32 cellular contexts compared by ENCODE assay signal in the genomic region with DNA sequence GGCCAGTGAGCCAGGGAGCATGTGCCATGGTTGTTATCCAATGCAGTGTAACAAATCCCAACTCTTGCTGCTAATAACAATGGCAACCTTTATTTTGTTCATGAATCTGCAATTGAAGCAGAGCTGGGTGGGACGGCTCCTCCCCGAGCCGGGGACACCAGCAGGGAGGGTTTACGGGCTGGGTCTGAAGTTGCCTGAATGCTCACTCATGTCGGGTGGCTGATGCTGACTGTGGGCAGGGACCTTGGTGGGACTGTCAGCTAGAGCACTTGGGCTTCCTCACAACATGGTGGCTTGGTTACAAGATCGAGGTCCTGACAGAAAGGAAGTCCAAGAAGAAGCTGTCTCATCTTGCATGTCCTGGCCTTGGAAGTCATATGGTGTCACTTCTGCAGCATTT.
"Had no signal": no experiment of that assay in that cellular context is flagged by ENCODE, and none has a peak within 500 bp of the region (broad histone marks: within the 10 kb centered on the region; RNA-seq: fewer than 3 reads in every experiment).

No MANE protein-coding gene starts in this region.

- H3K27me3 ChIP-seq: body of pancreas, breast epithelium, Peyer's patch had no signal

- H3K27ac ChIP-seq: body of pancreas, breast epithelium, Peyer's patch, SJCRH30, SK-N-MC, WERI-Rb-1 had no signal

- H3K4me1 ChIP-seq: body of pancreas, breast epithelium, Peyer's patch had no signal

- ATAC-seq: activated CD8-positive, alpha-beta memory T cell treated with anti-CD3 and anti-CD28 coated beads, Interleukin-2, amount 10 ng/mL, durations not matched to agents 7 days and 5 days; body of pancreas; K562; PC-3; Right ventricle myocardium inferior had no signal

- H3K9me3 ChIP-seq: SJCRH30 had no signal

- DNase-seq: activated CD4-positive, alpha-beta memory T cell treated with anti-CD3 and anti-CD28 coated beads, Interleukin-2, amount 10 ng/mL, durations not matched to agents 7 days and 5 days; activated CD4-positive, alpha-beta T cell treated with anti-CD3 and anti-CD28 coated beads for 1 hour; activated CD4-positive, alpha-beta T cell treated with anti-CD3 and anti-CD28 coated beads for 48 hours; activated CD4-positive, CD25-positive, alpha-beta regulatory T cell; activated CD8-positive, alpha-beta memory T cell treated with anti-CD3 and anti-CD28 coated beads for 24 hours; activated CD8-positive, alpha-beta memory T cell treated with anti-CD3 and anti-CD28 coated beads, Interleukin-2, amount 10 ng/mL, durations not matched to agents 7 days and 5 days; activated CD8-positive, alpha-beta memory T cell treated with anti-CD3 and anti-CD28 coated beads, Interleukin-2, amount 50 U/mL, for 48 hours; activated gamma-delta T cell; activated naive CD4-positive, alpha-beta T cell treated with Interleukin-2 at 50 U/mL for 16 hours; activated T-cell treated with anti-CD3 and anti-CD28 coated beads, Interleukin-2, amount 50 U/mL, for 48 hours; amygdala; body of pancreas; caudate nucleus; NCI-H1105; NCI-H1417 treated with DMSO at 0.1 percent for 48 hours; NCI-H187 treated with DMSO at 0.1 percent for 48 hours; NCI-H2081; NCI-H226; NCI-H446 treated with DMSO at 0.1 percent for 48 hours; NCI-H524; NCI-H69; NK-92 treated with Interleukin-12 subunit alpha and Interleukin-12 subunit beta, amount 100 ng/mL, for 24 hours; PC-3; RPMI8226; SJCRH30; T1000; WERI-Rb-1 had no signal

- H3K4me3 ChIP-seq: body of pancreas, breast epithelium, K562, Peyer's patch, SJCRH30, SK-N-MC had no signal

- H3K36me3 ChIP-seq: breast epithelium, Peyer's patch, SJCRH30, WERI-Rb-1 had no signal
